Comparison of ENCODE assay signal across 1 cellular context in genomic region chr11:67288198-67288451, GRCh38.
TF ChIP-seq lines count a peak whose summit lies in the region.

No MANE protein-coding gene starts in this region.

TF ChIP-seq in WTC11, 78 proteins besides CTCF, POLR2A, EP300 and RAD21 (continued from another document):
- TF ChIP-seq STAT6 (CRISPR knock-in tag; conservative IDR thresholded peaks at IDR 0.05; ENCODE audit: low read depth) (no peak), PRRX2 (CRISPR knock-in tag; IDR thresholded peaks at IDR 0.05) (no peak), FOXK1 (CRISPR knock-in tag; IDR thresholded peaks at IDR 0.05) (no peak), ELF4 (CRISPR knock-in tag; IDR thresholded peaks at IDR 0.05; ENCODE audit: low read depth) (no peak), GABPB1 (CRISPR knock-in tag; IDR thresholded peaks at IDR 0.05) (no peak), ZBTB43 (CRISPR knock-in tag; IDR thresholded peaks at IDR 0.05) (no peak), HMGXB4 (CRISPR knock-in tag; IDR thresholded peaks at IDR 0.05) (no peak), GRHL2 (CRISPR knock-in tag; IDR thresholded peaks at IDR 0.05; ENCODE audit: insufficient replicate concordance, severe bottlenecking) (no peak), NR3C1 (CRISPR knock-in tag; conservative IDR thresholded peaks at IDR 0.05; ENCODE audit: low read depth) (no peak), NR1H2 (CRISPR knock-in tag; IDR thresholded peaks at IDR 0.05) (no peak), KAT7 (CRISPR knock-in tag; IDR thresholded peaks at IDR 0.05; ENCODE audit: borderline replicate concordance) (no peak)
- TF ChIP-seq, protein P1, sequence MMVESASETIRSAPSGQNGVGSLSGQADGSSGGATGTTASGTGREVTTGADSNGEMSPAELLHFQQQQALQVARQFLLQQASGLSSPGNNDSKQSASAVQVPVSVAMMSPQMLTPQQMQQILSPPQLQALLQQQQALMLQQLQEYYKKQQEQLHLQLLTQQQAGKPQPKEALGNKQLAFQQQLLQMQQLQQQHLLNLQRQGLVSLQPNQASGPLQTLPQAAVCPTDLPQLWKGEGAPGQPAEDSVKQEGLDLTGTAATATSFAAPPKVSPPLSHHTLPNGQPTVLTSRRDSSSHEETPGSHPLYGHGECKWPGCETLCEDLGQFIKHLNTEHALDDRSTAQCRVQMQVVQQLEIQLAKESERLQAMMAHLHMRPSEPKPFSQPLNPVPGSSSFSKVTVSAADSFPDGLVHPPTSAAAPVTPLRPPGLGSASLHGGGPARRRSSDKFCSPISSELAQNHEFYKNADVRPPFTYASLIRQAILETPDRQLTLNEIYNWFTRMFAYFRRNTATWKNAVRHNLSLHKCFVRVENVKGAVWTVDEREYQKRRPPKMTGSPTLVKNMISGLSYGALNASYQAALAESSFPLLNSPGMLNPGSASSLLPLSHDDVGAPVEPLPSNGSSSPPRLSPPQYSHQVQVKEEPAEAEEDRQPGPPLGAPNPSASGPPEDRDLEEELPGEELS (CRISPR knock-in tag; IDR thresholded peaks at IDR 0.05): no peak
- TF ChIP-seq, protein P2, sequence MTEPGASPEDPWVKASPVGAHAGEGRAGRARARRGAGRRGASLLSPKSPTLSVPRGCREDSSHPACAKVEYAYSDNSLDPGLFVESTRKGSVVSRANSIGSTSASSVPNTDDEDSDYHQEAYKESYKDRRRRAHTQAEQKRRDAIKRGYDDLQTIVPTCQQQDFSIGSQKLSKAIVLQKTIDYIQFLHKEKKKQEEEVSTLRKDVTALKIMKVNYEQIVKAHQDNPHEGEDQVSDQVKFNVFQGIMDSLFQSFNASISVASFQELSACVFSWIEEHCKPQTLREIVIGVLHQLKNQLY (CRISPR knock-in tag; IDR thresholded peaks at IDR 0.05): no peak
TF ChIP-seq in WTC11: peak in this region for 0.
